Comparison of ENCODE assay signal across 8 cellular contexts in the genomic region with DNA sequence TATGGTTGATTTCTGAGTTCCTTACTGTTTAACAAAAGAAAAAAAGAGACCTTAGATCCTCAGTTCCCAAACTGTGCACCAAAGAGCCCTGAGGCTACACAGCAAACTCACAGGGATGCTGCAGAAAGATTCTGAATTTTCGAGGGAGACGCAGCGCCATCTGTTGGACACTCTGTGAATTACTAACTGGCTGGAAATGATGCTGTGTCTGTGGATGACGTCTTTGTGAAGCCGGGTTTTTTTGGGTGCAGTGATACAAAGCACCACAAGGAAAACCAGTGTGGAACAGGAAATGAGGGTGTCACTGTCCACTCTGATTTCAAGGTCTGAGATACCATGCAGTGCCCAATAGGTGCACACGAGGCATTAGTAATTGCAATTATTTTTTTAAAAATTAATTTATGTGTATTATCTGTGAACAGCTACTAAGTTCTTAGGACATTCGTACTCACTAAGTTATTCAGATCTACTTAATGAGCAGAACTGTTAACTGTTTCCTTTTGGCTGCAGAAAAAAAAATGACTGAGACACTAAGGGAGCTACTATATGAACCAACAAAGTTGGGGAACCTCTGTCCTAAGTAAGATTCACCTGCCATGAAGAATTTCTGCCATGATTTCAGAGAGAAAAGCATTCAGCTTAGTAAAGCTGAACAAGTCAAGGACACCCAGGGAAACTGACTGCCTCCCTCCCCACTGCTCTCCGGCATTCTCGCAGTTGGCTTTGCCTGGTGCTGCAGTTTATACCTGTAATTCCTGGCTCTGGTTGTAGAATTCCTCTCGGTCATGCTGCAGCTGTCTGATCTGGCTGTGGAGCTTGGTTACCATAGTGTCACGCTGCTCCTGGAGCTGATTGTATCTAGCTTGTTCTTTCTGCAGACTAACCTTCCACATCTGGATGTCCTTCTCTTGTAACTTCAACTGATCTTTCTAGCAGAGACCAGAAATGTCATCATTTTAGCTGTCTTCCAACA. TPM values are rescaled to one million over a fixed set of nuclear protein-coding genes. Genes with fewer than 3 reads are reported as not detected.
DNase-seq lines count a peak whose midpoint lies in the region; ATAC-seq and TF ChIP-seq lines count a peak whose summit lies in the region.

No MANE protein-coding gene starts in this region.

- peaks cover 12% of the 10 kb centered on the region for H3K36me3 ChIP-seq in colonic mucosa

- DNase-seq in COLO829 (ENCODE audit: low spot score) (peak; percentile 95), HFF-Myc (ENCODE audit: extremely low read depth, low read depth) (peak; percentile 81), NCI-H226 (peak; percentile 37), colonic mucosa (peak; percentile 65), lower leg skin (ENCODE audit: low spot score in 2 of 2) (peak; percentile 78 to 92)
- DNase-seq in activated CD4-positive, alpha-beta T cell treated with anti-CD3 and anti-CD28 coated beads for 48 hours: peak; percentile 84
- peak; percentile 40 to 61 (median 59) for DNase-seq in stimulated activated CD4-positive, alpha-beta T cell treated with anti-CD3 and anti-CD28 coated beads, TNF-alpha, amount 100 ng/mL, for 48 hours (ENCODE audit: low read depth in 3 of 3)

- no peak overlapping the region for H3K27ac ChIP-seq in colonic mucosa

- TF ChIP-seq CTCF in HFF-Myc (IDR thresholded peaks at IDR 0.05; ENCODE audit: low read depth, low read length, missing control alignments) (peak; percentile 90), colonic mucosa (IDR thresholded peaks at IDR 0.05) (peak; percentile 89), lower leg skin (IDR thresholded peaks at IDR 0.05) (peak in 1 of 3 donors; percentile 87)

- TF ChIP-seq POLR2A in lower leg skin (IDR thresholded peaks at IDR 0.05): no peak

- 41 to 46% methylated on average over 11 of the region's 11 CpGs for WGBS in lower leg skin, 2 donors

- H3K4me1 ChIP-seq in colonic mucosa: no peaks in the 10 kb centered on the region

- H3K27me3 ChIP-seq in colonic mucosa: no peaks in the 10 kb centered on the region

- no peak for ATAC-seq in GM21576 (IDR thresholded peaks at IDR 0.05; ENCODE audit: unreplicated experiment)

- H3K9ac ChIP-seq in colonic mucosa (ENCODE audit: low read depth in 2 of 2, low read length in 2 of 2): no peak overlapping the region

- H3K4me3 ChIP-seq in HFF-Myc (replicated peaks; ENCODE audit: low read depth, low read length): no peak overlapping the region
- H3K4me3 ChIP-seq in colonic mucosa: no peak overlapping the region
- H3K4me3 ChIP-seq in lower leg skin (ENCODE audit: low read depth, poor library complexity, severe bottlenecking): no peak overlapping the region

- no peaks in the 10 kb centered on the region for H3K9me3 ChIP-seq in colonic mucosa

- intact Hi-C loops in colonic mucosa (cut with DNase I) (loop anchor here (5.0 kb wide), 2 partner anchors 70 to 90 kb away; no protein-coding TSS in a partner anchor), lower leg skin (cut with DNase I; ENCODE audit: low total_unique reads) (no loop called here)

RNA-seq across cellular contexts. Expression of gene SPACA9, which starts 23.4 kb away (rescaled TPM):
- total RNA-seq in colonic mucosa (1 to 10 TPM; 1.1 to 2.7 TPM), lower leg skin (10 to 100 TPM in 2 of 4 donors, 1 to 10 TPM in 2; 9.0 to 14.7 (median 11.7) TPM)

RNA-seq across cellular contexts. Expression of gene AK8, which starts 24.1 kb away (rescaled TPM):
- under 1 TPM; 0.16 to 0.59 TPM for total RNA-seq in colonic mucosa
- 1 to 10 TPM; 1.4 to 5.5 (median 2.0) TPM for total RNA-seq in lower leg skin

RNA-seq across cellular contexts. Expression of gene TSC1, which starts 42.3 kb away (rescaled TPM):
- total RNA-seq in colonic mucosa (10 to 100 TPM; 29.4 to 46.6 TPM), lower leg skin (10 to 100 TPM; 27.1 to 67.7 (median 32.5) TPM)

Comparison
In these comparisons a context has a peak if more than half of its experiments do, and no peak if none do; other contexts are left out.
1. DNase-seq: peak in every context shown above with its lines; median percentile 95 in COLO829; 85 in lower leg skin; 84 in activated CD4-positive, alpha-beta T cell treated with anti-CD3 and anti-CD28 coated beads for 48 hours; 81 in HFF-Myc; 65 in colonic mucosa; 59 in stimulated activated CD4-positive, alpha-beta T cell treated with anti-CD3 and anti-CD28 coated beads, TNF-alpha, amount 100 ng/mL, for 48 hours; 37 in NCI-H226.